ENCODE assay signal across 33 cellular contexts in genomic region chr14:79150226-79150625, GRCh38.
DNase-seq lines count a peak whose midpoint lies in the region; ATAC-seq and TF ChIP-seq lines count a peak whose summit lies in the region.
"Had no signal": no experiment of that assay in that cellular context is flagged by ENCODE, and none has a peak within 500 bp of the region (broad histone marks: within the 10 kb centered on the region; RNA-seq: fewer than 3 reads in every experiment).

No MANE protein-coding gene starts in this region.

- no peak overlapping the region for H3K14ac ChIP-seq in H9 (ENCODE audit: insufficient read depth, low read length)

- H3K27me3 Mint-ChIP-seq in H9 (ENCODE audit: low read depth) = peaks cover 2% of the 10 kb centered on the region
- H3K27me3 Mint-ChIP-seq: B cell; CD4-positive, alpha-beta memory T cell; CD4-positive, alpha-beta T cell; CD4-positive, CD25-positive, alpha-beta regulatory T cell had no signal

- no peaks in the 10 kb centered on the region for H3K9me3 ChIP-seq in H9 (ENCODE audit: control insufficient read depth, low read depth, low read length)
- H3K9me3 ChIP-seq in left ventricle myocardium inferior (replicated peaks) = no peaks in the 10 kb centered on the region
- H3K9me3 ChIP-seq: A549; BLaER1; BLaER1 treated with 17β-estradiol and CSF1 and Interleukin-3, amounts not matched to agents 10 nM and 100 nM; Caco-2 had no signal

- H4K5ac ChIP-seq in H9 (ENCODE audit: insufficient read length, low read depth, low read length) = no peak overlapping the region

- H3K18ac ChIP-seq in H9 (ENCODE audit: insufficient read length, low read depth, low read length) = no peak overlapping the region

- DNase-seq in Ammon's horn (ENCODE audit: low spot score) (peak; percentile 40), inferior parietal cortex (ENCODE audit: extremely low spot score) (peak; percentile 20), putamen (ENCODE audit: low spot score) (peak; percentile 66), Right ventricle myocardium inferior (ENCODE audit: missing footprints) (no peak), H9 (no peak), left ventricle myocardium inferior (no peak)
- DNase-seq: 8988T; ACHN; AML-193; BE2C; C1 segment of cervical spinal cord; Caco-2; Calu3; CD4-positive, alpha-beta memory T cell; CD4-positive, alpha-beta T cell; CD4-positive, CD25-positive, alpha-beta regulatory T cell; CD8-positive, alpha-beta memory T cell; CD8-positive, alpha-beta T cell; COR-L47; DMS 273 treated with DMSO at 0.1 percent for 48 hours; DMS153; DMS53; DMS79; DMS79 treated with DMSO at 0.1 percent for 48 hours; DND-41; EL had no signal

- no peak overlapping the region for H3K4ac ChIP-seq in H9 (ENCODE audit: low read depth, low read length)

- WGBS in H9 (ENCODE audit: extremely low coverage, insufficient read length, low lambda C conversion rate) = no CpG with 5 or more reads among the region's 1 CpG

- no peaks in the 10 kb centered on the region for H4K20me1 ChIP-seq in H9 (ENCODE audit: control insufficient read depth, insufficient read depth, insufficient read length)
- H4K20me1 ChIP-seq: BLaER1; BLaER1 treated with 17β-estradiol and CSF1 and Interleukin-3, amounts not matched to agents 10 nM and 100 nM had no signal

- no peak overlapping the region for H2AK5ac ChIP-seq in H9 (ENCODE audit: insufficient read length, low read length)

- no peak for TF ChIP-seq CTCF in H9 (conservative IDR thresholded peaks at IDR 0.05)
- TF ChIP-seq CTCF in left ventricle myocardium inferior (IDR thresholded peaks at IDR 0.05; ENCODE audit: borderline replicate concordance) = no peak

- no peak overlapping the region for H3K4me2 ChIP-seq in H9 (ENCODE audit: insufficient read depth, insufficient read length, low read length)
- H3K4me2 ChIP-seq: A549; BLaER1; BLaER1 treated with 17β-estradiol and CSF1 and Interleukin-3, amounts not matched to agents 10 nM and 100 nM had no signal

- no peak overlapping the region for H2AFZ ChIP-seq in H9 (ENCODE audit: low read length)

- no peak overlapping the region for H3K56ac ChIP-seq in H9 (ENCODE audit: insufficient read length, low read depth, low read length)

- no peaks in the 10 kb centered on the region for H3K4me1 Mint-ChIP-seq in H9
- H3K4me1 Mint-ChIP-seq: B cell; CD14-positive monocyte; CD4-positive, alpha-beta memory T cell; CD4-positive, CD25-positive, alpha-beta regulatory T cell; CD8-positive, alpha-beta memory T cell had no signal

- no peaks in the 10 kb centered on the region for H3K23me2 ChIP-seq in H9 (ENCODE audit: insufficient read length, low read depth, low read length, poor library complexity, severe bottlenecking)

- H3K4me1 ChIP-seq in H9 (ENCODE audit: insufficient read depth, low read length) (no peaks in the 10 kb centered on the region), left ventricle myocardium inferior (no peaks in the 10 kb centered on the region)
- H3K4me1 ChIP-seq: A549; BE2C; BLaER1; BLaER1 treated with 17β-estradiol and CSF1 and Interleukin-3, amounts not matched to agents 10 nM and 100 nM; Caco-2 had no signal

- no peak overlapping the region for H3T11ph ChIP-seq in H9 (ENCODE audit: low read length)

- no peak overlapping the region for H3K27ac Mint-ChIP-seq in H9
- H3K27ac Mint-ChIP-seq: B cell; CD14-positive monocyte; CD4-positive, alpha-beta memory T cell; CD4-positive, alpha-beta T cell; CD4-positive, CD25-positive, alpha-beta regulatory T cell; CD8-positive, alpha-beta memory T cell; CD8-positive, alpha-beta T cell had no signal

- H2BK20ac ChIP-seq in H9 (ENCODE audit: low read depth, low read length, poor library complexity, severe bottlenecking) = no peak overlapping the region

- ATAC-seq in Right ventricle myocardium inferior = no peak
- ATAC-seq: A549; CD8-positive, alpha-beta T cell had no signal

- H2BK12ac ChIP-seq in H9 (ENCODE audit: insufficient read length, low read depth, low read length) = no peak overlapping the region

- intact Hi-C loops in Right ventricle myocardium inferior (cut with DNase I) = no loop called here
- intact Hi-C loops in left ventricle myocardium inferior (cut with micrococcal nuclease) = no loop called here

- no peaks in the 10 kb centered on the region for H3K9me3 Mint-ChIP-seq in H9

- H3K27ac ChIP-seq in H9 (ENCODE audit: insufficient read length, low read depth, low read length) (no peak overlapping the region), left ventricle myocardium inferior (replicated peaks) (no peak overlapping the region)
- H3K27ac ChIP-seq: 22Rv1; A549; BLaER1; BLaER1 treated with 17β-estradiol and CSF1 and Interleukin-3, amounts not matched to agents 10 nM and 100 nM; C4-2B had no signal

- H3K23ac ChIP-seq in H9 (ENCODE audit: insufficient read length, low read depth, low read length) = no peak overlapping the region

- H2BK120ac ChIP-seq in H9 (ENCODE audit: low read depth, low read length, poor library complexity, severe bottlenecking) = no peak overlapping the region

- H3K4me3 ChIP-seq in left ventricle myocardium inferior = no peak overlapping the region
- H3K4me3 ChIP-seq: A549; BLaER1; BLaER1 treated with 17β-estradiol and CSF1 and Interleukin-3, amounts not matched to agents 10 nM and 100 nM had no signal

- no peaks in the 10 kb centered on the region for H3K79me1 ChIP-seq in H9 (ENCODE audit: insufficient read depth, low read depth, low read length, poor library complexity, severe bottlenecking)

- no peaks in the 10 kb centered on the region for H3K27me3 ChIP-seq in H9 (ENCODE audit: insufficient read depth, low read length)
- H3K27me3 ChIP-seq in left ventricle myocardium inferior (ENCODE audit: low read depth) = no peaks in the 10 kb centered on the region
- H3K27me3 ChIP-seq: BE2C; BLaER1; BLaER1 treated with 17β-estradiol and CSF1 and Interleukin-3, amounts not matched to agents 10 nM and 100 nM had no signal

- no peak overlapping the region for H4K91ac ChIP-seq in H9 (ENCODE audit: insufficient read length, low read depth, low read length)

- no peaks in the 10 kb centered on the region for H3K79me2 ChIP-seq in H9 (ENCODE audit: insufficient read depth, low read length)

- H2BK15ac ChIP-seq in H9 (ENCODE audit: low read depth, low read length) = no peak overlapping the region

- H3K36me3 ChIP-seq in left ventricle myocardium inferior = no peaks in the 10 kb centered on the region
- H3K36me3 ChIP-seq: BE2C; BLaER1; BLaER1 treated with 17β-estradiol and CSF1 and Interleukin-3, amounts not matched to agents 10 nM and 100 nM had no signal

- no peak overlapping the region for H3K9ac ChIP-seq in H9 (ENCODE audit: extremely low read depth, insufficient read length, low read length)
- H3K9ac ChIP-seq: BLaER1; BLaER1 treated with 17β-estradiol and CSF1 and Interleukin-3, amounts not matched to agents 10 nM and 100 nM had no signal

- H3K36me3 Mint-ChIP-seq in H9 (ENCODE audit: insufficient read depth in 1 of 3, low read depth in 3 of 3) = no peaks in the 10 kb centered on the region
- H3K36me3 Mint-ChIP-seq: CD14-positive monocyte; CD4-positive, alpha-beta memory T cell; CD4-positive, CD25-positive, alpha-beta regulatory T cell; CD8-positive, alpha-beta memory T cell; CD8-positive, alpha-beta T cell had no signal

- H2BK5ac ChIP-seq in H9 (ENCODE audit: insufficient read length, low read length) = no peak overlapping the region

- H3K4me3 Mint-ChIP-seq in H9 = no peak overlapping the region
- H3K4me3 Mint-ChIP-seq: B cell; CD14-positive monocyte; CD4-positive, alpha-beta memory T cell; CD4-positive, alpha-beta T cell; CD4-positive, CD25-positive, alpha-beta regulatory T cell; CD8-positive, alpha-beta memory T cell; CD8-positive, alpha-beta T cell had no signal

- no peak overlapping the region for H4K8ac ChIP-seq in H9 (replicated peaks; ENCODE audit: insufficient read length, low read depth, low read length)

Comparison
In these comparisons a context has a peak if more than half of its experiments do, and no peak if none do; other contexts are left out.
1. DNase-seq: peak in Ammon's horn (single experiment), inferior parietal cortex (single experiment) and putamen (single experiment); none in Right ventricle myocardium inferior (single experiment), H9 (single experiment) and left ventricle myocardium inferior (single experiment).